Comparison of ENCODE assay signal across 19 cellular contexts in the genomic region with DNA sequence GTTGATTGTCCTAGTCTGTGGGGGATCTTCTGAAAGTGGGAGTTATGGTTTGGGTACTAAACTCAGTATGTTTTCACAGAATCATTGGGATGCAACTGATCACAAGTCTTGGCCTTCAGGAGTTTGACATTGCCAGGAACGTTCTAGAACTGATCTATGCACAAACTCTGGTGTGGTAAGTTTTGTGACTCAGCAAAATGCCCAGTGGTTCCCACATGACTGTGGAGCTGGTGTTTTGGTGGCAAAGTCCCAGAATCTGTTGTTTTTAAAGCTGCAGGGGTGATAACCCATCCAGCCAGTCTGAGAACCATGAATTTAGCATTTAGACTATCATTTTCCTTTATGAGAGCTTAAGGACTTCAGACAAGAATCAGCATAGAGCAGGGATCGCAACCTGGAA.
"Had no signal": no experiment of that assay in that cellular context is flagged by ENCODE, and none has a peak within 500 bp of the region (broad histone marks: within the 10 kb centered on the region; RNA-seq: fewer than 3 reads in every experiment).

No MANE protein-coding gene starts in this region.

- H3K9me3 Mint-ChIP-seq: activated naive CD8-positive, alpha-beta T cell treated with anti-CD3 and anti-CD28 coated beads, Interleukin-2, amount 50 U/mL, for 24 hours; activated T-helper 1 cell treated with anti-CD3 and anti-CD28 coated beads, Interleukin-12 subunit alpha, Interleukin-12 subunit beta, Interleukin-2, Interleukin-4 antibody, amounts not matched to agents 30 ng/mL and 10 ng/mL and 1 ng/mL, durations not matched to agents 14 hours and 24 hours and 36 hours; natural killer cell; T-cell had no signal

- H3K4me1 Mint-ChIP-seq: activated naive CD8-positive, alpha-beta T cell treated with anti-CD3 and anti-CD28 coated beads, Interleukin-2, amount 50 U/mL, for 24 hours; natural killer cell; T-cell had no signal

- H3K4me3 Mint-ChIP-seq: activated CD8-positive, alpha-beta T cell treated with anti-CD3 and anti-CD28 coated beads, Interleukin-2, amount 10 ng/mL, durations not matched to agents 7 days and 5 days; activated naive CD8-positive, alpha-beta T cell treated with anti-CD3 and anti-CD28 coated beads, Interleukin-2, amount 50 U/mL, for 24 hours; activated T-helper 1 cell treated with anti-CD3 and anti-CD28 coated beads, Interleukin-12 subunit alpha, Interleukin-12 subunit beta, Interleukin-2, Interleukin-4 antibody, amounts not matched to agents 30 ng/mL and 10 ng/mL and 1 ng/mL, durations not matched to agents 14 hours and 24 hours and 36 hours; natural killer cell; T-cell had no signal

- H3K27ac ChIP-seq: coronary artery, WERI-Rb-1 had no signal

- FAIRE-seq: islet of Langerhans had no signal

- DNase-seq: activated CD4-positive, alpha-beta T cell treated with anti-CD3 and anti-CD28 coated beads for 4 hours; activated CD8-positive, alpha-beta memory T cell treated with anti-CD3 and anti-CD28 coated beads, Interleukin-2, amount 50 U/mL, for 48 hours; activated CD8-positive, alpha-beta T cell treated with anti-CD3 and anti-CD28 coated beads, Interleukin-2, amount 10 ng/mL, durations not matched to agents 7 days and 5 days; activated naive CD4-positive, alpha-beta T cell treated with Interleukin-2 at 50 U/mL for 16 hours; activated naive CD8-positive, alpha-beta T cell treated with anti-CD3 and anti-CD28 coated beads, Interleukin-2, amount 50 U/mL, for 24 hours; central memory CD4-positive, alpha-beta T cell; effector CD4-positive, alpha-beta T cell; mammary epithelial cell; mucosa of descending colon; natural killer cell; stimulated activated naive CD4-positive, alpha-beta T cell; T-cell; trophoblast cell; WERI-Rb-1 had no signal

- H3K4me3 ChIP-seq: coronary artery, mucosa of descending colon had no signal

- ATAC-seq: activated CD8-positive, alpha-beta T cell treated with anti-CD3 and anti-CD28 coated beads, Interleukin-2, amount 10 ng/mL, durations not matched to agents 7 days and 5 days; activated naive CD8-positive, alpha-beta T cell treated with anti-CD3 and anti-CD28 coated beads, Interleukin-2, amount 50 U/mL, for 24 hours; mucosa of descending colon; natural killer cell; sciatic nerve; T-cell had no signal

- H3K27me3 Mint-ChIP-seq: progenitor cell of endocrine pancreas had no signal

- H3K9me3 ChIP-seq: mucosa of descending colon had no signal

- H3K36me3 ChIP-seq: WERI-Rb-1 had no signal

- H3K27ac Mint-ChIP-seq: activated CD8-positive, alpha-beta T cell treated with anti-CD3 and anti-CD28 coated beads, Interleukin-2, amount 10 ng/mL, durations not matched to agents 7 days and 5 days; activated naive CD8-positive, alpha-beta T cell treated with anti-CD3 and anti-CD28 coated beads, Interleukin-2, amount 50 U/mL, for 24 hours; activated T-helper 1 cell treated with anti-CD3 and anti-CD28 coated beads, Interleukin-12 subunit alpha, Interleukin-12 subunit beta, Interleukin-2, Interleukin-4 antibody, amounts not matched to agents 30 ng/mL and 10 ng/mL and 1 ng/mL, durations not matched to agents 14 hours and 24 hours and 36 hours; natural killer cell; progenitor cell of endocrine pancreas; T-cell had no signal

- H3K36me3 Mint-ChIP-seq: natural killer cell, T-cell had no signal
